In the genomic region with DNA sequence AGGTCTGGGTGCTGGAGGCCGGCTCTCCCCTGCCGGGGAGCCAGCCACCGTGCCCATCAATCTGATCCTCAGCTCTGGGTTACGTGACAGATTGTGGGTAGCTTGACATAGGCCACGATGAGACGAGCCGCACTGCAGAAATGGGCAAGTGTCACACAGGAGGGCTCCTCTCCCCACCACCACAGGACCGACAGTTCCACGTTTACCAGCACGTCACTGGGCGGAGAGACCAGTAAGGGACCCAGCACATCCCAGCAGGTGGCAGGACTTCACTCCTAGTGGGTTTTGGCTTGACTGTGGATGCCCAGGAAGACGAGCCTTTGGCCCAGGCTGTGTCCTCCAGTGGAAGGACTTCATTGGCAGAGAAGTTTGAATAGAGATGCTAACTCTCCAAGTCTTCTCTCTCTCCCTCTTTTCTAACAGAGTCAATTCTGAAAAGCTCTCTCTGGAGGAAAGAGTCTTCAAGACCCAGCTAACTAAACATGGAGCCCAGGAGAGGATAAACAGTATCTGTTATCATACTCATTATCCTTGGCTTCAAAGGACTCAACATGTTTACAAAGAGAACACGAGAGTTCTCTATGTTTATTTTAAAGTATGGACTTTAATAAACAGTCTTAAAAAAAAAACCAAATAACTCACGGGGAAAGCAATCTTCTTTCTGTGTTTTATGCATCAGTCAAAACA, we compare ENCODE assay signal across 17 cellular contexts.
DNase-seq lines count a peak whose midpoint lies in the region; ATAC-seq and TF ChIP-seq lines count a peak whose summit lies in the region.
"Had no signal": no experiment of that assay in that cellular context is flagged by ENCODE, and none has a peak within 500 bp of the region (broad histone marks: within the 10 kb centered on the region; RNA-seq: fewer than 3 reads in every experiment).

No MANE protein-coding gene starts in this region.

- no peaks in the 10 kb centered on the region for H3K79me2 ChIP-seq in mammary epithelial cell (ENCODE audit: insufficient read depth, low read length)

- H3K36me3 ChIP-seq in breast epithelium (no peaks in the 10 kb centered on the region), mammary epithelial cell (ENCODE audit: insufficient read depth, low read length) (no peaks in the 10 kb centered on the region), right atrium auricular region (no peaks in the 10 kb centered on the region), upper lobe of right lung (no peaks in the 10 kb centered on the region)
- H3K36me3 ChIP-seq: neural progenitor cell, WERI-Rb-1 had no signal

- H3K27me3 ChIP-seq in breast epithelium (no peaks in the 10 kb centered on the region), mammary epithelial cell (ENCODE audit: insufficient read depth, low read length) (no peaks in the 10 kb centered on the region), right atrium auricular region (no peaks in the 10 kb centered on the region), upper lobe of right lung (no peaks in the 10 kb centered on the region)
- H3K27me3 ChIP-seq: neural progenitor cell had no signal

- ATAC-seq in upper lobe of right lung (peak; percentile 14), WTC11 (no peak)
- ATAC-seq: effector memory CD8-positive, alpha-beta T cell had no signal

- no peak overlapping the region for H2AFZ ChIP-seq in mammary epithelial cell (ENCODE audit: low read depth, low read length)
- H2AFZ ChIP-seq: neural progenitor cell had no signal

- H3K27ac ChIP-seq in breast epithelium (peak overlapping the region; percentile 10 to 55), mammary epithelial cell (ENCODE audit: insufficient read depth, low read depth, low read length) (no peak overlapping the region), right atrium auricular region (peak overlapping the region; percentile 35 to 67), upper lobe of right lung (peak overlapping the region; percentile 65)
- H3K27ac ChIP-seq: neural progenitor cell, WERI-Rb-1 had no signal

- H3K4me3 ChIP-seq in breast epithelium (no peak overlapping the region), mammary epithelial cell (replicated peaks in 1 of 3; ENCODE audit: insufficient read depth in 1 of 3, low read depth in 2 of 3, low read length in 3 of 3) (no peak overlapping the region), right atrium auricular region (peak overlapping the region in 1 of 2 donors; percentile 0), upper lobe of right lung (no peak overlapping the region)
- H3K4me3 ChIP-seq: neural progenitor cell had no signal

- H3K4me1 ChIP-seq in breast epithelium (no peaks in the 10 kb centered on the region), mammary epithelial cell (ENCODE audit: insufficient read depth, low read length) (peaks cover 18% of the 10 kb centered on the region), right atrium auricular region (peaks cover 0 to 21% of the 10 kb centered on the region in 2 donors), upper lobe of right lung (peaks cover 12% of the 10 kb centered on the region)

- H3K9me3 ChIP-seq in breast epithelium (peaks cover 0 to 5% of the 10 kb centered on the region in 2 donors), mammary epithelial cell (replicated peaks; ENCODE audit: insufficient read depth, low read length) (no peaks in the 10 kb centered on the region), right atrium auricular region (no peaks in the 10 kb centered on the region), upper lobe of right lung (no peaks in the 10 kb centered on the region)

- H4K20me1 ChIP-seq in mammary epithelial cell (ENCODE audit: insufficient read depth, low read length): no peaks in the 10 kb centered on the region

- dilution Hi-C loops in mammary epithelial cell (cut with HindIII; ENCODE audit: low sequenced_read_pairs): no loop called here

- intact Hi-C loops in breast epithelium (cut with DNase I; ENCODE audit: low total_unique reads) (no loop called here), mammary epithelial cell (cut with micrococcal nuclease) (no loop called here), upper lobe of right lung (cut with DNase I) (no loop called here), head of caudate nucleus (cut with DNase I) (no loop called here)

- in situ Hi-C loops in mammary epithelial cell (cut with MboI; ENCODE audit: low sequenced_read_pairs in 2 of 2): no loop called here
- in situ Hi-C loops in ACHN (cut with HindIII; ENCODE audit: low pct_ligation_motif_present, low pct_unique_long_range_greater_than_20kb, low sequenced_read_pairs): no loop called here

- POLR2A ChIA-PET in WTC11 (lab: Charles Lee): no interaction called here

- peaks cover 3% of the 10 kb centered on the region for H3K27me3 Mint-ChIP-seq in nephron progenitor cell (ENCODE audit: low read depth, poor library complexity)
- no peaks in the 10 kb centered on the region for H3K27me3 Mint-ChIP-seq in WTC11 (ENCODE audit: low read depth)

- 89% methylated on average over 14 of the region's 14 CpGs for WGBS in mammary epithelial cell (ENCODE audit: low coverage, missing lambda C conversion rate)

- no peak for TF ChIP-seq CTCF in breast epithelium (IDR thresholded peaks at IDR 0.05)
- no peak for TF ChIP-seq CTCF in mammary epithelial cell (conservative IDR thresholded peaks at IDR 0.05 in 1 of 2, IDR thresholded peaks at IDR 0.05 in 1 of 2; ENCODE audit: extremely low read depth in 1 of 2, insufficient read depth in 1 of 2, low read depth in 1 of 2, low read length in 2 of 2)
- peak in 1 of 2 donors; percentile 22 for TF ChIP-seq CTCF in right atrium auricular region (IDR thresholded peaks at IDR 0.05)
- TF ChIP-seq CTCF in nephron progenitor cell (IDR thresholded peaks at IDR 0.05): no peak
- no peak for TF ChIP-seq CTCF in upper lobe of right lung (IDR thresholded peaks at IDR 0.05)
- no peak for TF ChIP-seq CTCF in WTC11 (IDR thresholded peaks at IDR 0.05)

- peaks cover 9% of the 10 kb centered on the region for H3K36me3 Mint-ChIP-seq in nephron progenitor cell (ENCODE audit: low read depth)
- H3K36me3 Mint-ChIP-seq in WTC11: no peaks in the 10 kb centered on the region
- H3K36me3 Mint-ChIP-seq: memory B cell had no signal

- CTCF ChIA-PET in mammary epithelial cell (lab: Charles Lee; ENCODE audit: low non-redundant PET): no interaction called here
- CTCF ChIA-PET in WTC11 (lab: Charles Lee): no interaction called here

- no peak overlapping the region for H3K4me2 ChIP-seq in mammary epithelial cell (ENCODE audit: insufficient read depth, low read depth, low read length)
- H3K4me2 ChIP-seq: neural progenitor cell had no signal

- peaks cover 15% of the 10 kb centered on the region for H3K9me3 Mint-ChIP-seq in nephron progenitor cell
- no peaks in the 10 kb centered on the region for H3K9me3 Mint-ChIP-seq in WTC11
- H3K9me3 Mint-ChIP-seq: CD4-positive, alpha-beta T cell; effector memory CD8-positive, alpha-beta T cell; memory B cell had no signal

- no peak overlapping the region for H3K9ac ChIP-seq in mammary epithelial cell (ENCODE audit: insufficient read depth, low read length)
- H3K9ac ChIP-seq: neural progenitor cell had no signal

- BruUV-seq in mammary epithelial cell (replicated peaks; lab: Mats Ljungman, UMichigan): no TSS peak

- TF ChIP-seq POLR2A in breast epithelium (IDR thresholded peaks at IDR 0.05): no peak

- H3K4me1 Mint-ChIP-seq in nephron progenitor cell (peaks cover 72% of the 10 kb centered on the region), WTC11 (no peaks in the 10 kb centered on the region)

- H3K27ac Mint-ChIP-seq in nephron progenitor cell: peak overlapping the region; percentile 60
- no peak overlapping the region for H3K27ac Mint-ChIP-seq in WTC11
- H3K27ac Mint-ChIP-seq: CD4-positive, alpha-beta T cell; effector memory CD8-positive, alpha-beta T cell; memory B cell; neural progenitor cell had no signal

- no peak for DNase-seq in breast epithelium (ENCODE audit: low spot score in 2 of 2)
- no peak for DNase-seq in mammary epithelial cell
- no peak for DNase-seq in right atrium auricular region (ENCODE audit: low spot score)
- no peak for DNase-seq in nephron progenitor cell
- no peak for DNase-seq in upper lobe of right lung
- DNase-seq in ACHN: no peak
- no peak for DNase-seq in WTC11 (ENCODE audit: low spot score)
- no peak for DNase-seq in head of caudate nucleus
- DNase-seq: activated CD8-positive, alpha-beta memory T cell treated with anti-CD3 and anti-CD28 coated beads for 24 hours; CD4-positive, alpha-beta T cell; central memory CD4-positive, alpha-beta T cell; effector memory CD8-positive, alpha-beta T cell; MV-4-11; NCI-H82; WERI-Rb-1 had no signal

- H3K4me3 Mint-ChIP-seq in nephron progenitor cell (no peak overlapping the region), WTC11 (no peak overlapping the region)
- H3K4me3 Mint-ChIP-seq: CD4-positive, alpha-beta T cell; effector memory CD8-positive, alpha-beta T cell; memory B cell; neural progenitor cell had no signal

TF ChIP-seq in WTC11, 78 proteins besides CTCF, POLR2A, EP300 and RAD21 (continues in another document):
- TF ChIP-seq, protein P1, sequence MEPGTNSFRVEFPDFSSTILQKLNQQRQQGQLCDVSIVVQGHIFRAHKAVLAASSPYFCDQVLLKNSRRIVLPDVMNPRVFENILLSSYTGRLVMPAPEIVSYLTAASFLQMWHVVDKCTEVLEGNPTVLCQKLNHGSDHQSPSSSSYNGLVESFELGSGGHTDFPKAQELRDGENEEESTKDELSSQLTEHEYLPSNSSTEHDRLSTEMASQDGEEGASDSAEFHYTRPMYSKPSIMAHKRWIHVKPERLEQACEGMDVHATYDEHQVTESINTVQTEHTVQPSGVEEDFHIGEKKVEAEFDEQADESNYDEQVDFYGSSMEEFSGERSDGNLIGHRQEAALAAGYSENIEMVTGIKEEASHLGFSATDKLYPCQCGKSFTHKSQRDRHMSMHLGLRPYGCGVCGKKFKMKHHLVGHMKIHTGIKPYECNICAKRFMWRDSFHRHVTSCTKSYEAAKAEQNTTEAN (CRISPR knock-in tag; IDR thresholded peaks at IDR 0.05): no peak
- TF ChIP-seq CREM (CRISPR knock-in tag; IDR thresholded peaks at IDR 0.05): no peak
